ENCODE assay signal across 15 cellular contexts in genomic region chr16:11080327-11080967, GRCh38.
DNase-seq lines count a peak whose midpoint lies in the region; ATAC-seq and TF ChIP-seq lines count a peak whose summit lies in the region.
"Had no signal": no experiment of that assay in that cellular context is flagged by ENCODE, and none has a peak within 500 bp of the region (broad histone marks: within the 10 kb centered on the region; RNA-seq: fewer than 3 reads in every experiment).

No MANE protein-coding gene starts in this region.

- peaks cover 66% of the 10 kb centered on the region for H3K4me1 Mint-ChIP-seq in activated naive CD8-positive, alpha-beta T cell (ENCODE audit: low read depth)
- H3K4me1 Mint-ChIP-seq in activated naive CD8-positive, alpha-beta T cell treated with anti-CD3 and anti-CD28 coated beads for 36 hours, result peaks cover 65% of the 10 kb centered on the region
- peaks cover 43% of the 10 kb centered on the region for H3K4me1 Mint-ChIP-seq in activated T-helper 17 cell treated with anti-CD3 and anti-CD28 coated beads, Interleukin-2, amount 50 U/mL, for 72 hours
- H3K4me1 Mint-ChIP-seq in neural progenitor cell, result peaks cover 59% of the 10 kb centered on the region

- H3K4me3 Mint-ChIP-seq in activated naive CD8-positive, alpha-beta T cell, result no peak overlapping the region
- H3K4me3 Mint-ChIP-seq in activated naive CD8-positive, alpha-beta T cell treated with anti-CD3 and anti-CD28 coated beads for 36 hours, result no peak overlapping the region
- peak overlapping the region; percentile 67 for H3K4me3 Mint-ChIP-seq in activated T-helper 17 cell treated with anti-CD3 and anti-CD28 coated beads, Interleukin-2, amount 50 U/mL, for 72 hours
- H3K4me3 Mint-ChIP-seq in neural progenitor cell, result no peak overlapping the region
- H3K4me3 Mint-ChIP-seq: neural crest cell had no signal

- H3K27ac ChIP-seq in neural progenitor cell (no peak overlapping the region), caudate nucleus (ENCODE audit: low read depth, low read length) (no peak overlapping the region)

- no peaks in the 10 kb centered on the region for H3K9me3 Mint-ChIP-seq in activated naive CD8-positive, alpha-beta T cell (ENCODE audit: low read depth)
- no peaks in the 10 kb centered on the region for H3K9me3 Mint-ChIP-seq in activated naive CD8-positive, alpha-beta T cell treated with anti-CD3 and anti-CD28 coated beads for 36 hours
- no peaks in the 10 kb centered on the region for H3K9me3 Mint-ChIP-seq in activated T-helper 17 cell treated with anti-CD3 and anti-CD28 coated beads, Interleukin-2, amount 50 U/mL, for 72 hours
- no peaks in the 10 kb centered on the region for H3K9me3 Mint-ChIP-seq in neural progenitor cell
- H3K9me3 Mint-ChIP-seq: neural crest cell, T-cell had no signal

- no peak overlapping the region for H3K4me3 ChIP-seq in neural progenitor cell
- H3K4me3 ChIP-seq: coronary artery, upper lobe of left lung had no signal

- no peak for DNase-seq in activated naive CD8-positive, alpha-beta T cell treated with anti-CD3 and anti-CD28 coated beads for 36 hours
- no peak for DNase-seq in neural progenitor cell (ENCODE audit: low spot score)
- DNase-seq in KBM-7, result no peak
- DNase-seq in caudate nucleus (lab: John Stamatoyannopoulos, UW), result no peak
- DNase-seq in SKM-1 (lab: John Stamatoyannopoulos, UW; ENCODE audit: unreplicated experiment), result no peak
- DNase-seq in NCI-H2171 (lab: John Stamatoyannopoulos, UW), result no peak
- DNase-seq: activated CD4-positive, alpha-beta T cell treated with anti-CD3 and anti-CD28 coated beads, Interleukin-2, amount 50 U/mL, for 1 hour; NCI-H1092; NCI-H2227 treated with DMSO at 0.1 percent for 48 hours; T-cell; upper lobe of left lung had no signal

- no peak for TF ChIP-seq CTCF in neural progenitor cell (IDR thresholded peaks at IDR 0.05)

- H3K27me3 Mint-ChIP-seq in activated naive CD8-positive, alpha-beta T cell, result no peaks in the 10 kb centered on the region
- H3K27me3 Mint-ChIP-seq in activated naive CD8-positive, alpha-beta T cell treated with anti-CD3 and anti-CD28 coated beads for 36 hours, result no peaks in the 10 kb centered on the region
- H3K27me3 Mint-ChIP-seq in activated T-helper 17 cell treated with anti-CD3 and anti-CD28 coated beads, Interleukin-2, amount 50 U/mL, for 72 hours, result no peaks in the 10 kb centered on the region
- no peaks in the 10 kb centered on the region for H3K27me3 Mint-ChIP-seq in neural progenitor cell (ENCODE audit: insufficient read depth, low read depth)
- H3K27me3 Mint-ChIP-seq: T-cell had no signal

- H4K20me1 ChIP-seq in neural progenitor cell (ENCODE audit: low read depth), result no peaks in the 10 kb centered on the region

- H3K9ac ChIP-seq in neural progenitor cell, result no peak overlapping the region

- no peaks in the 10 kb centered on the region for H3K36me3 ChIP-seq in neural progenitor cell

- H3K4me2 ChIP-seq in neural progenitor cell, result no peak overlapping the region

- H3K79me2 ChIP-seq in neural progenitor cell (ENCODE audit: low read depth), result no peaks in the 10 kb centered on the region

- H3K27me3 ChIP-seq in neural progenitor cell, result no peaks in the 10 kb centered on the region
- H3K27me3 ChIP-seq: upper lobe of left lung had no signal

- peaks cover 2% of the 10 kb centered on the region for H3K36me3 Mint-ChIP-seq in activated naive CD8-positive, alpha-beta T cell
- H3K36me3 Mint-ChIP-seq in activated naive CD8-positive, alpha-beta T cell treated with anti-CD3 and anti-CD28 coated beads for 36 hours, result peaks cover 14% of the 10 kb centered on the region
- H3K36me3 Mint-ChIP-seq in activated T-helper 17 cell treated with anti-CD3 and anti-CD28 coated beads, Interleukin-2, amount 50 U/mL, for 72 hours (ENCODE audit: low read depth), result peaks cover 21% of the 10 kb centered on the region
- H3K36me3 Mint-ChIP-seq in neural progenitor cell, result no peaks in the 10 kb centered on the region

- ATAC-seq in activated T-helper 17 cell treated with anti-CD3 and anti-CD28 coated beads, Interleukin-2, amount 50 U/mL, for 72 hours (replicated peaks), result peak; percentile 15

- H3K27ac Mint-ChIP-seq in activated naive CD8-positive, alpha-beta T cell, result peak overlapping the region; percentile 89
- H3K27ac Mint-ChIP-seq in activated naive CD8-positive, alpha-beta T cell treated with anti-CD3 and anti-CD28 coated beads for 36 hours, result no peak overlapping the region
- H3K27ac Mint-ChIP-seq in activated T-helper 17 cell treated with anti-CD3 and anti-CD28 coated beads, Interleukin-2, amount 50 U/mL, for 72 hours, result peak overlapping the region; percentile 70
- peak overlapping the region; percentile 91 for H3K27ac Mint-ChIP-seq in neural progenitor cell

- no peak overlapping the region for H2AFZ ChIP-seq in neural progenitor cell (replicated peaks)

- peaks cover 14% of the 10 kb centered on the region for H3K4me1 ChIP-seq in neural progenitor cell

- in situ Hi-C loops in KBM-7 (cut with MboI; ENCODE audit: low pct_unique_long_range_greater_than_20kb, low sequenced_read_pairs), result no loop called here

- H3F3A ChIP-seq in neural progenitor cell (ENCODE audit: low read depth), result no peaks in the 10 kb centered on the region

- no peaks in the 10 kb centered on the region for H3K9me3 ChIP-seq in neural progenitor cell (ENCODE audit: low read depth)
- H3K9me3 ChIP-seq: upper lobe of left lung had no signal
